8 cellular contexts compared by ENCODE assay signal in genomic region chr2:915979-916378, GRCh38. TPM values are rescaled to one million over a fixed set of nuclear protein-coding genes. Genes with fewer than 3 reads are reported as not detected.
"Had no signal": no experiment of that assay in that cellular context is flagged by ENCODE, and none has a peak within 500 bp of the region (broad histone marks: within the 10 kb centered on the region; RNA-seq: fewer than 3 reads in every experiment).

No MANE protein-coding gene starts in this region.

- H3K4me3 ChIP-seq: GM23248, K562 had no signal

- H2AFZ ChIP-seq: GM23248 had no signal

- H3K9ac ChIP-seq: GM23248 had no signal

- H3K4me3 Mint-ChIP-seq: H9 had no signal

- ATAC-seq: K562 had no signal

- H3K27ac ChIP-seq: GM23248 had no signal

- DNase-seq: GM23248, GOT3, H9, HCEC 1CT, IMR-90, KG1 had no signal

RNA-seq across cellular contexts. Expression of gene SNTG2, which starts 34.7 kb away (rescaled TPM):
- total RNA-seq: GM23248, HT-29, K562 had no signal
- polyA plus RNA-seq: GM23248, K562 had no signal
